9 cellular contexts compared by ENCODE assay signal in the genomic region with DNA sequence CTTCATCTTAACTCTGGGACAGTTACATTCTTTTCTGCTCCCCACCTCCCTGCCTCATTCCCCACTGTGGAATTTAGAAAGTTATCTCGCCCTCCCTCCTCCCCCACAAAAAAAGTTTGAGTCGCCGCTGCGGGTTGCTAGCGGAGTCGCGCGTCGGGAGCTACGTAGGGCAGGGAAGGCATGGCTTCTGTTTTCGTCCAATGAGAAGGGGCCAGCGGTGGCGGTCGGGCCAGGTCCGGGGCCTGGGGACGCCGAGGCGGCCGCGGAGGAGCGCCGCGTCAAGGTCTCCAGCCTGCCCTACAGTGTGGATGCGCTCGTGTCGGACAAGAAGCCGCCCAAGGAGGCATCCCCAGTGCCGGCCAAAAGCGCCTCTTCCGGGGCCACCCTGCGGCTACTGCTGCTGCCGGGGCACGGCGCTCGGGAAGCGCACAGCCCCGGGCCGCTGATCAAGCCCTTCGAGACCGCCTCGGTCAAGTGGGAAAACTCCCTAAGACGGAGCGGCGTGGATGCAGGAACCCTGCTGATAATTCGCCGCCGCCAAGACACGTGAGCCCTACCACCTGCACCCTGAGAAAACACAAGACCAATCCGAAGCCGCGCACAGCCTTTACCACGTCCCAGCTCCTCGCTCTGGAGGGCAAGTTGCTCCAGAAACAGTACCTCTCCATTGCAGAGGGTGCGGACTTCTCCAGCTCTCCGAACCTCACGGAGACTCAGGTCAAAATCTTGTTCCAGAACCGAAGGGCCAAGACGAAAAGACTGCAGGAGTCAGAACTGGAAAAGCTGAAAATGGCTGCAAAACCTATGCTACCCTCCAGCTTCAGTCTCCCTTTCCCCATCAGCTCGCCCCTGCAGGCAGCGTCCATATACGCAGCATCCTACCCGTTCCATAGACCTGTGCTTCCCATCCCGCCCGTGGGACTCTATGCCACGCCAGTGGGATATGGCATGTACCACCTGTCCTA. TPM values are rescaled to one million over a fixed set of nuclear protein-coding genes. Genes with fewer than 3 reads are reported as not detected.
DNase-seq lines count a peak whose midpoint lies in the region; ATAC-seq, FAIRE-seq and TF ChIP-seq lines count a peak whose summit lies in the region.
"Had no signal": no experiment of that assay in that cellular context is flagged by ENCODE, and none has a peak within 500 bp of the region (broad histone marks: within the 10 kb centered on the region; RNA-seq: fewer than 3 reads in every experiment).

No MANE protein-coding gene starts in this region.

- H3K36me3 ChIP-seq in ES-I3 (ENCODE audit: insufficient read depth, low read length) (no peaks in the 10 kb centered on the region), bronchial epithelial cell (ENCODE audit: control insufficient read depth, insufficient read depth, low read length) (no peaks in the 10 kb centered on the region), right lobe of liver (no peaks in the 10 kb centered on the region)

- H3K27ac ChIP-seq in VCaP (peak overlapping the region; percentile 51), right lobe of liver (no peak overlapping the region)

- H3K27me3 ChIP-seq in bronchial epithelial cell (ENCODE audit: control insufficient read depth, insufficient read depth, low read length) (peaks cover 16% of the 10 kb centered on the region), right lobe of liver (no peaks in the 10 kb centered on the region)

- H3K9me3 ChIP-seq in ES-I3 (ENCODE audit: control insufficient read depth, insufficient read depth, low read length), result no peaks in the 10 kb centered on the region
- H3K9me3 ChIP-seq in right lobe of liver, result no peaks in the 10 kb centered on the region

- FAIRE-seq in bronchial epithelial cell (lab: Jason Lieb, UNC), result no peak

- TF ChIP-seq CTCF in VCaP (conservative IDR thresholded peaks at IDR 0.05), result no peak
- no peak for TF ChIP-seq CTCF in bronchial epithelial cell (IDR thresholded peaks at IDR 0.05; ENCODE audit: insufficient read depth, low read length, severe bottlenecking)
- no peak for TF ChIP-seq CTCF in right lobe of liver (IDR thresholded peaks at IDR 0.05)
- no peak for TF ChIP-seq CTCF in GM10266 (IDR thresholded peaks at IDR 0.05; ENCODE audit: control insufficient read depth, insufficient read depth, low read depth, missing control alignments)

- TF ChIP-seq POLR2A in right lobe of liver (IDR thresholded peaks at IDR 0.05), result no peak

- intact Hi-C loops in right lobe of liver (cut with DNase I), result no loop called here

- no peak for DNase-seq in bronchial epithelial cell (ENCODE audit: low read depth)
- DNase-seq in right lobe of liver, result peak in 1 of 3 donors; percentile 31
- DNase-seq in stimulated activated CD8-positive, alpha-beta memory T cell treated with anti-CD3 and anti-CD28 coated beads, Interleukin-12 subunit alpha, Interleukin-12 subunit beta, amount 100 ng/mL, for 1 hour (ENCODE audit: low read depth), result peak; percentile 32
- DNase-seq in GM10266 (ENCODE audit: extremely low spot score), result no peak
- DNase-seq in hepatic stellate cell (ENCODE audit: low spot score), result no peak

- 1% methylated on average over 21 of the region's 65 CpGs for WGBS in right lobe of liver (ENCODE audit: insufficient coverage, low coverage, low lambda C conversion rate, missing lambda C conversion rate)

- H3K9ac ChIP-seq in ES-I3 (ENCODE audit: low read depth, low read length), result peak overlapping the region; percentile 57

- H3K4me3 ChIP-seq in bronchial epithelial cell (ENCODE audit: low read depth, low read length), result peak overlapping the region; percentile 4
- peak overlapping the region; percentile 10 to 33 (median 24) for H3K4me3 ChIP-seq in right lobe of liver

- ATAC-seq in right lobe of liver (peak; percentile 33 to 70 (median 41)), HG03521 (IDR thresholded peaks at IDR 0.05; ENCODE audit: unreplicated experiment) (no peak)
- ATAC-seq: HCT116 had no signal

- no peaks in the 10 kb centered on the region for H3K4me1 ChIP-seq in ES-I3 (ENCODE audit: insufficient read depth, low read length)
- no peaks in the 10 kb centered on the region for H3K4me1 ChIP-seq in right lobe of liver

RNA-seq across cellular contexts. Expression of gene OR4D1, which starts 8.9 kb away (rescaled TPM):
- total RNA-seq in bronchial epithelial cell (not detected in 2 replicates), right lobe of liver (not detected)

RNA-seq across cellular contexts. Expression of gene OR4D2, which starts 9.7 kb away (rescaled TPM):
- not detected in 2 replicates for total RNA-seq in bronchial epithelial cell
- total RNA-seq in right lobe of liver, result not detected

RNA-seq across cellular contexts. Expression of gene EPX, which starts 35.4 kb away (rescaled TPM):
- total RNA-seq in bronchial epithelial cell (not detected in 2 replicates), right lobe of liver (under 1 TPM in 1 of 6 experiments, not detected in 5; 0.07 TPM)
